In the genomic region with DNA sequence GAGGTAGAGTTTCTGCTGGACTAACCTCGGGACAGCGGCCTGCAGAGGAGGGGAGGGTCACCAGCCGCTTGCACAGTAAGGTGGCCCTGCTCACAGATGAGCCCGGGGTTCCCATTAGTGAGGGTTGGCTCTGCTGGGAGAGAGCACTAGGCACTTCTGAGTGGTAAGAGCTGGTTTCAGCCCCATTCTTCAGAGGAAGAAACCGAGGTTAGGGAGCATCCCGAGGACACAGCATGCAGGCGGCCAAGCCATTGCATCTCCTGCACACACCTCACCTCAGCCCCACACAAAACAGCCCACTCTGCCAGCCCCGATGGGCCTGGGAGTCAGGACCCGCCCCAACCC, we compare ENCODE assay signal across 12 cellular contexts.
"Had no signal": no experiment of that assay in that cellular context is flagged by ENCODE, and none has a peak within 500 bp of the region (broad histone marks: within the 10 kb centered on the region; RNA-seq: fewer than 3 reads in every experiment).

No MANE protein-coding gene starts in this region.

- H3K27ac Mint-ChIP-seq: activated B cell treated with CpG ODN at 0.5 μM for 24 hours; activated CD4-positive, alpha-beta T cell treated with anti-CD3 and anti-CD28 coated beads, Interleukin-2, amount 10 ng/mL, durations not matched to agents 7 days and 5 days; activated naive CD8-positive, alpha-beta T cell treated with anti-CD3 and anti-CD28 coated beads, Interleukin-2, amount 10 ng/mL, durations not matched to agents 7 days and 5 days; activated T-helper 1 cell treated with anti-CD3 and anti-CD28 coated beads, Interleukin-12 subunit alpha, Interleukin-12 subunit beta, Interleukin-2, Interleukin-4 antibody, amounts not matched to agents 30 ng/mL and 10 ng/mL and 1 ng/mL, durations not matched to agents 14 hours and 24 hours and 36 hours; nephron; T-helper 2 cell treated with Interferon-gamma antibody and Interleukin-4, amounts not matched to agents 5 μg/mL and 100 μg/mL, for 36 hours had no signal

- H3K9me3 ChIP-seq: psoas muscle, thoracic aorta had no signal

- H3K4me2 ChIP-seq: smooth muscle cell had no signal

- H3K4me3 Mint-ChIP-seq: activated B cell treated with CpG ODN at 0.5 μM for 24 hours; activated CD4-positive, alpha-beta T cell treated with anti-CD3 and anti-CD28 coated beads, Interleukin-2, amount 10 ng/mL, durations not matched to agents 7 days and 5 days; activated naive CD8-positive, alpha-beta T cell treated with anti-CD3 and anti-CD28 coated beads, Interleukin-2, amount 10 ng/mL, durations not matched to agents 7 days and 5 days; activated T-helper 1 cell treated with anti-CD3 and anti-CD28 coated beads, Interleukin-12 subunit alpha, Interleukin-12 subunit beta, Interleukin-2, Interleukin-4 antibody, amounts not matched to agents 30 ng/mL and 10 ng/mL and 1 ng/mL, durations not matched to agents 14 hours and 24 hours and 36 hours; nephron; T-helper 2 cell treated with Interferon-gamma antibody and Interleukin-4, amounts not matched to agents 5 μg/mL and 100 μg/mL, for 36 hours had no signal

- DNase-seq: cerebellar nuclear complex, psoas muscle had no signal

- H3K27me3 Mint-ChIP-seq: activated naive CD8-positive, alpha-beta T cell treated with anti-CD3 and anti-CD28 coated beads, Interleukin-2, amount 10 ng/mL, durations not matched to agents 7 days and 5 days had no signal

- H3K4me1 Mint-ChIP-seq: nephron had no signal

- H3K36me3 ChIP-seq: brain microvascular endothelial cell, thoracic aorta had no signal

- H3K9me3 Mint-ChIP-seq: activated B cell treated with CpG ODN at 0.5 μM for 24 hours; activated CD4-positive, alpha-beta T cell treated with anti-CD3 and anti-CD28 coated beads, Interleukin-2, amount 10 ng/mL, durations not matched to agents 7 days and 5 days; activated naive CD8-positive, alpha-beta T cell treated with anti-CD3 and anti-CD28 coated beads, Interleukin-2, amount 10 ng/mL, durations not matched to agents 7 days and 5 days; activated T-helper 1 cell treated with anti-CD3 and anti-CD28 coated beads, Interleukin-12 subunit alpha, Interleukin-12 subunit beta, Interleukin-2, Interleukin-4 antibody, amounts not matched to agents 30 ng/mL and 10 ng/mL and 1 ng/mL, durations not matched to agents 14 hours and 24 hours and 36 hours; nephron; T-helper 2 cell treated with Interferon-gamma antibody and Interleukin-4, amounts not matched to agents 5 μg/mL and 100 μg/mL, for 36 hours had no signal

- H3K36me3 Mint-ChIP-seq: activated naive CD8-positive, alpha-beta T cell treated with anti-CD3 and anti-CD28 coated beads, Interleukin-2, amount 10 ng/mL, durations not matched to agents 7 days and 5 days had no signal

- H3K4me1 ChIP-seq: foreskin keratinocyte, psoas muscle had no signal

- H3K27ac ChIP-seq: brain microvascular endothelial cell, foreskin keratinocyte, psoas muscle, thoracic aorta had no signal

- H3K4me3 ChIP-seq: psoas muscle, smooth muscle cell, thoracic aorta had no signal
